Comparison of ENCODE assay signal across 22 cellular contexts in the genomic region with DNA sequence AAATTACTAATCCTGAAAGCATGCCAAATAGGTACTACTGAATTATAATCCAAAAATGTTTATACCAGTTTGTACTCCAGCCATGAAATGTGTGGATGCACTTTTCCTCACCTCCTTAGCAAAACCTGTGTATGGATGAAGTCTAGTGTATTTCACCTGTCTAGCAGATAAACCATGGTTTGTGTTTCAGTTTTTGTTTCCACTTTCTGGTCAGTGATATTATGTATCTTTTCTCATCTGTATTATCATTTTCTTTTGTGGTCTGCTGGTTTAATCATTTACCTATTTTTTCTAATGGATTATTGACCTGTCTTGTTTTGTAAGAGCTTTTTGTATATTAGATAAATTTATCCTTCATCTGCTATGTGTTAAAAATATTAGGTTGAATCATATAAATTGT.
A peak's percentile ranks its signal among the peaks of the same experiment; 100 is the strongest.
DNase-seq lines count a peak whose midpoint lies in the region; ATAC-seq and FAIRE-seq lines count a peak whose summit lies in the region.
"Had no signal": no experiment of that assay in that cellular context is flagged by ENCODE, and none has a peak within 500 bp of the region (broad histone marks: within the 10 kb centered on the region; RNA-seq: fewer than 3 reads in every experiment).

No MANE protein-coding gene starts in this region.

- DNase-seq in T-helper 2 cell (no peak), KBM-7 (no peak), SHP77 (lab: John Stamatoyannopoulos, UW) (no peak)
- DNase-seq: 8988T; COR-L47; GOT3; NCI-H1417; NCI-H187; NCI-H2107; NCI-H510A; NCI-H748 treated with DMSO at 0.1 percent for 48 hours; NK-92 treated with Interleukin-12 subunit alpha and Interleukin-12 subunit beta, amount 100 ng/mL, for 24 hours; OCI-M1; Right ventricle myocardium superior; T-cell; T1000 had no signal

- peak; percentile 50 for ATAC-seq in GM18870 (IDR thresholded peaks at IDR 0.05; ENCODE audit: unreplicated experiment)
- ATAC-seq in GM21423 (IDR thresholded peaks at IDR 0.05; ENCODE audit: unreplicated experiment), result peak; percentile 61
- peak; percentile 67 for ATAC-seq in HG03159 (IDR thresholded peaks at IDR 0.05; ENCODE audit: unreplicated experiment)
- no peak for ATAC-seq in HG02759 (IDR thresholded peaks at IDR 0.05; ENCODE audit: unreplicated experiment)
- ATAC-seq: HepG2, T-cell had no signal

- in situ Hi-C loops in KBM-7 (cut with MboI; ENCODE audit: low pct_unique_long_range_greater_than_20kb, low sequenced_read_pairs), result no loop called here

- peak; percentile 3 for FAIRE-seq in G401.6 (lab: Jason Lieb, UNC)
- FAIRE-seq: HepG2 had no signal
